ENCODE assay signal across 17 cellular contexts in genomic region chrX:2584216-2584615, GRCh38.
DNase-seq lines count a peak whose midpoint lies in the region; ATAC-seq, FAIRE-seq and TF ChIP-seq lines count a peak whose summit lies in the region.
"Had no signal": no experiment of that assay in that cellular context is flagged by ENCODE, and none has a peak within 500 bp of the region (broad histone marks: within the 10 kb centered on the region; RNA-seq: fewer than 3 reads in every experiment).

No MANE protein-coding gene starts in this region.

- 6% methylated on average over 12 of the region's 55 CpGs for WGBS in HepG2 (ENCODE audit: low lambda C conversion rate)
- WGBS in right lobe of liver (ENCODE audit: insufficient coverage, low coverage, low lambda C conversion rate, missing lambda C conversion rate): 2% methylated on average over 9 of the region's 55 CpGs
- 0% methylated on average over 3 of the region's 55 CpGs; no CpG with 5 or more reads in 1 of the 2 donors for WGBS in body of pancreas, 2 donors
- WGBS in thymus: 1% methylated on average over 55 of the region's 55 CpGs
- 0% methylated on average over 1 of the region's 55 CpGs; no CpG with 5 or more reads in 1 of the 2 donors for WGBS in lower leg skin, 2 donors

- intact Hi-C loops in HepG2 (cut with micrococcal nuclease; ENCODE audit: unreplicated experiment) (no loop called here), right lobe of liver (cut with DNase I) (no loop called here), body of pancreas (cut with DNase I) (no loop called here), lower leg skin (cut with DNase I; ENCODE audit: low total_unique reads) (no loop called here)
- intact Hi-C loops in CD8-positive, alpha-beta T cell (cut with DNase I, micrococcal nuclease): no loop called here

- no peaks in the 10 kb centered on the region for H3K79me2 ChIP-seq in HepG2 (ENCODE audit: insufficient read depth, low read length)

- no peak overlapping the region for H2AFZ ChIP-seq in HepG2 (ENCODE audit: low read length)

- H3K9ac ChIP-seq in HepG2 (ENCODE audit: insufficient read depth, low read depth, low read length): no peak overlapping the region

- no peak for TF ChIP-seq RAD21 in HepG2 (CRISPR knock-in tag; IDR thresholded peaks at IDR 0.05)

- no peak for FAIRE-seq in HepG2 (lab: Jason Lieb, UNC)

- peaks cover 41% of the 10 kb centered on the region for H3K27me3 Mint-ChIP-seq in CD8-positive, alpha-beta T cell (ENCODE audit: low read depth)

- peaks cover 15% of the 10 kb centered on the region for H3K4me1 Mint-ChIP-seq in CD8-positive, alpha-beta T cell (ENCODE audit: low read depth)

- H3K4me3 ChIP-seq in HepG2 (replicated peaks in 1 of 3; ENCODE audit: insufficient read depth in 1 of 3, low read depth in 2 of 3, low read length in 3 of 3) (no peak overlapping the region), right lobe of liver (no peak overlapping the region), body of pancreas (no peak overlapping the region), thymus (ENCODE audit: low read length) (peak overlapping the region; percentile 36), lower leg skin (ENCODE audit: low read depth, poor library complexity, severe bottlenecking) (no peak overlapping the region)
- H3K4me3 ChIP-seq in CD8-positive, alpha-beta T cell (ENCODE audit: low read depth, low read length): no peak overlapping the region
- H3K4me3 ChIP-seq: left lung had no signal

- no peaks in the 10 kb centered on the region for H3K36me3 ChIP-seq in HepG2 (replicated peaks in 1 of 2; ENCODE audit: control insufficient read depth in 1 of 2, insufficient read depth in 2 of 2, low read length in 2 of 2)
- no peaks in the 10 kb centered on the region for H3K36me3 ChIP-seq in right lobe of liver
- H3K36me3 ChIP-seq in body of pancreas (replicated peaks in 1 of 2; ENCODE audit: insufficient read depth in 1 of 2, low read depth in 2 of 2): no peaks in the 10 kb centered on the region
- H3K36me3 ChIP-seq in thymus (ENCODE audit: control insufficient read depth, insufficient read depth): no peaks in the 10 kb centered on the region
- no peaks in the 10 kb centered on the region for H3K36me3 ChIP-seq in CD8-positive, alpha-beta T cell (ENCODE audit: insufficient read depth, low read length)
- H3K36me3 ChIP-seq: left lung had no signal

- H3K9me3 ChIP-seq in HepG2 (ENCODE audit: low read length) (no peaks in the 10 kb centered on the region), right lobe of liver (no peaks in the 10 kb centered on the region), body of pancreas (no peaks in the 10 kb centered on the region), thymus (ENCODE audit: control insufficient read depth) (no peaks in the 10 kb centered on the region)
- no peaks in the 10 kb centered on the region for H3K9me3 ChIP-seq in CD8-positive, alpha-beta T cell (ENCODE audit: low read length)
- H3K9me3 ChIP-seq: left lung had no signal

- H3K27ac Mint-ChIP-seq in CD8-positive, alpha-beta T cell: no peak overlapping the region
- H3K27ac Mint-ChIP-seq: progenitor cell of endocrine pancreas had no signal

- no peaks in the 10 kb centered on the region for H3K36me3 Mint-ChIP-seq in CD8-positive, alpha-beta T cell

- no TSS peak for BruUV-seq in HepG2 (replicated peaks; lab: Mats Ljungman, UMichigan)

- H4K20me1 ChIP-seq in HepG2 (ENCODE audit: insufficient read depth, low read length): no peaks in the 10 kb centered on the region

- TF ChIP-seq EP300 in HepG2 (IDR thresholded peaks at IDR 0.05; ENCODE audit: low read depth in 2 of 2, low read length in 2 of 2): no peak
- TF ChIP-seq EP300 in HepG2 (CRISPR knock-in tag; IDR thresholded peaks at IDR 0.05; ENCODE audit: borderline replicate concordance): no peak

- H3K4me1 ChIP-seq in HepG2 (ENCODE audit: insufficient read depth, low read length) (peaks cover under 1% of the 10 kb centered on the region; the same call in 1 of the 2 replicates), right lobe of liver (no peaks in the 10 kb centered on the region), body of pancreas (peaks cover 13% of the 10 kb centered on the region), thymus (ENCODE audit: control insufficient read depth, insufficient read depth, low read length) (no peaks in the 10 kb centered on the region)
- peaks cover 15% of the 10 kb centered on the region for H3K4me1 ChIP-seq in CD8-positive, alpha-beta T cell (ENCODE audit: insufficient read depth, low read length)

- no peaks in the 10 kb centered on the region for H3K9me3 Mint-ChIP-seq in CD8-positive, alpha-beta T cell

- POLR2A ChIA-PET in HepG2 (lab: Yijun Ruan, JAX): no interaction called here
- POLR2A ChIA-PET in CD8-positive, alpha-beta T cell (lab: Charles Lee): no interaction called here

- TF ChIP-seq CTCF in HepG2 (CRISPR knock-in tag; IDR thresholded peaks at IDR 0.05) (no peak), right lobe of liver (IDR thresholded peaks at IDR 0.05) (no peak), body of pancreas (IDR thresholded peaks at IDR 0.05) (no peak), lower leg skin (IDR thresholded peaks at IDR 0.05) (no peak)
- TF ChIP-seq CTCF in CD8-positive, alpha-beta T cell (IDR thresholded peaks at IDR 0.05): no peak

- in situ Hi-C loops in HepG2 (cut with HindIII; ENCODE audit: extremely low pct_ligation_motif_present, low pct_unique_long_range_greater_than_20kb): no loop called here

- H3K4me2 ChIP-seq in HepG2 (ENCODE audit: low read depth, low read length): no peak overlapping the region

- ATAC-seq in HepG2 (peak; percentile 23; the same call in 1 of the 3 replicates), right lobe of liver (no peak), body of pancreas (peak; percentile 15)
- ATAC-seq in CD8-positive, alpha-beta T cell: no peak
- ATAC-seq: left lung had no signal

- no peak overlapping the region for H3K4me3 Mint-ChIP-seq in CD8-positive, alpha-beta T cell

- H3K27ac ChIP-seq in HepG2 (ENCODE audit: extremely low read length, insufficient read depth, low read length): no peak overlapping the region
- no peak overlapping the region for H3K27ac ChIP-seq in right lobe of liver
- H3K27ac ChIP-seq in body of pancreas: no peak overlapping the region
- H3K27ac ChIP-seq in thymus (ENCODE audit: low read depth): no peak overlapping the region
- no peak overlapping the region for H3K27ac ChIP-seq in CD8-positive, alpha-beta T cell (ENCODE audit: low read depth, low read length)
- H3K27ac ChIP-seq: left lung, VCaP had no signal

- DNase-seq in HepG2 (ENCODE audit: low spot score): no peak
- DNase-seq in right lobe of liver: no peak
- no peak for DNase-seq in body of pancreas
- DNase-seq in mesenteric fat pad (ENCODE audit: low spot score): peak; percentile 37
- DNase-seq in NCI-H526 treated with DMSO at 0.1 percent for 48 hours (lab: John Stamatoyannopoulos, UW): no peak
- DNase-seq in CD8-positive, alpha-beta T cell: no peak
- no peak for DNase-seq in lower leg skin (ENCODE audit: low spot score in 2 of 2)
- DNase-seq: amniotic stem cell, cerebellar nuclear complex, hippocampal formation, IMR-90, left lung, NCI-H187, Right ventricle myocardium superior had no signal

- TF ChIP-seq POLR2A in HepG2 (IDR thresholded peaks at IDR 0.05; ENCODE audit: insufficient read depth in 1 of 2, low read depth in 2 of 2, low read length in 2 of 2) (no peak), right lobe of liver (IDR thresholded peaks at IDR 0.05) (no peak), body of pancreas (IDR thresholded peaks at IDR 0.05) (no peak), lower leg skin (IDR thresholded peaks at IDR 0.05) (no peak)

- peaks cover 0 to 29% of the 10 kb centered on the region in 2 experiments; a peak in 4 of 5 replicates for H3K27me3 ChIP-seq in HepG2 (ENCODE audit: control insufficient read depth in 1 of 2, insufficient read depth in 2 of 2, low read length in 2 of 2)
- peaks cover 0 to 21% of the 10 kb centered on the region in 2 donors for H3K27me3 ChIP-seq in right lobe of liver
- peaks cover 0 to 23% of the 10 kb centered on the region in 2 donors for H3K27me3 ChIP-seq in body of pancreas
- H3K27me3 ChIP-seq in thymus (ENCODE audit: control insufficient read depth, insufficient read depth): peaks cover 48% of the 10 kb centered on the region
- H3K27me3 ChIP-seq in CD8-positive, alpha-beta T cell (ENCODE audit: insufficient read depth, low read length): peaks cover 25% of the 10 kb centered on the region

- CTCF ChIA-PET in HepG2 (lab: Yijun Ruan, JAX; ENCODE audit: low intra/inter-chr PET ratio, low total read pairs): no interaction called here
- CTCF ChIA-PET in CD8-positive, alpha-beta T cell (lab: Charles Lee): no interaction called here

TF ChIP-seq in HepG2, 621 proteins besides CTCF, POLR2A, EP300 and RAD21 (continues in another document):
- TF ChIP-seq CENPBD1 (CRISPR knock-in tag; IDR thresholded peaks at IDR 0.05; ENCODE audit: borderline replicate concordance, low read depth): no peak
- no peak for TF ChIP-seq ZBTB25 (CRISPR knock-in tag; IDR thresholded peaks at IDR 0.05)
- no peak for TF ChIP-seq ZMYM2 (CRISPR knock-in tag; IDR thresholded peaks at IDR 0.05)
- TF ChIP-seq NFKBIZ (CRISPR knock-in tag; IDR thresholded peaks at IDR 0.05): no peak
- TF ChIP-seq ZNF101 (CRISPR knock-in tag; IDR thresholded peaks at IDR 0.05; ENCODE audit: borderline replicate concordance, low read depth): no peak
- TF ChIP-seq ZNF766 (CRISPR knock-in tag; IDR thresholded peaks at IDR 0.05; ENCODE audit: borderline replicate concordance): no peak
- no peak for TF ChIP-seq RBM22 (optimal IDR thresholded peaks at IDR 0.05; ENCODE audit: low read length)
- TF ChIP-seq, protein P1, sequence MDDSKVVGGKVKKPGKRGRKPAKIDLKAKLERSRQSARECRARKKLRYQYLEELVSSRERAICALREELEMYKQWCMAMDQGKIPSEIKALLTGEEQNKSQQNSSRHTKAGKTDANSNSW (CRISPR knock-in tag; IDR thresholded peaks at IDR 0.05; ENCODE audit: borderline replicate concordance): no peak
- TF ChIP-seq MIER2 (CRISPR knock-in tag; IDR thresholded peaks at IDR 0.05): no peak
- TF ChIP-seq SETDB1 (CRISPR knock-in tag; IDR thresholded peaks at IDR 0.05; ENCODE audit: borderline replicate concordance): no peak
- TF ChIP-seq ZBTB21 (CRISPR knock-in tag; IDR thresholded peaks at IDR 0.05): no peak

Comparison
In these comparisons a context has a peak if more than half of its experiments do, and no peak if none do; other contexts are left out.
1. ATAC-seq: peak in HepG2 (single experiment) and body of pancreas (single experiment); none in right lobe of liver (0 of 4) and CD8-positive, alpha-beta T cell (single experiment).